8 cellular contexts compared by ENCODE assay signal in the genomic region with DNA sequence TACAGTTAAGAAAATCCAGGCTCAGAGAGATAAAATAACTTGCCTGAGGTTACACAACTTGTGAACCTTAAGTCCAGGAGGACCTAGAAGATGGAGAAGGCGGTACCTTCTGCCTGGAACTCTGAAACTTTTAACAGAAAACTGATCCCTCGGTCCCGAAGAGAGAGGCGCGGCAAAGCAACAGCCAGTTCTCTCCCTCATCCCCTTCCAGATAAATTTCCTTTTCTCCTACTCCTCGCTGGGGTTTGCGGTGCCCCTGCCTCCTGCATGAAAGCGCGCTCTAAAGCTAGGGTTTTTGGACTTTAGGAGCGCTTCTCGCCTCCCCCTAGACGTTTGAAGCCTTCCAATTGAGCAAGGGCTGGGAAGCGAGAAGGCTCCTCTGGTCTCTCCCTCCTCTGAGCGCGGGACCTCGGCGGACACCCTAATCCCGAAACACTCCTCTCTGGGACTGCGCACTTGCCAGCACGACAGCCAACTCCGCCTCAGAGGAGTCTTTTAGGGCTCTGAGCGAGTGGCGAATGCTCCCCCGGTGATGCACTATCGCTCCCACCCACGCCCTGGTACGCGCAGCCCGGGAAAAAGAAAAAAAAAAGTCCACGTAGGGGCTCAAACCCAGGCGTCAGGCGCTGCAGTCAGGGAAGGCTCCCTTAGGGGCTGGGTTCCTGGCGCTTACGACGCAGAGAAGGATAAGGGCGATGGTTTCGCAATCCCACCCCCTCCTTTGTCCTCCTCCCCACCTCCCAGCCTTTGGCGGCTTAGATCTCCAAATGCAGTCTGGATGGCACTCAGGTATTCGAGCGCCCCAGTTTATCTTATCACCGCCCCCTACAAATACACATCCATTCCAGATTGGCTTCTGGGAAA. TPM values are rescaled to one million over a fixed set of nuclear protein-coding genes. Genes with fewer than 3 reads are reported as not detected.
DNase-seq lines count a peak whose midpoint lies in the region; TF ChIP-seq lines count a peak whose summit lies in the region.

No MANE protein-coding gene starts in this region.

- H3K27ac ChIP-seq in uterus = no peak overlapping the region

- intact Hi-C loops in uterus (cut with DNase I; ENCODE audit: low total_unique reads) = no loop called here

- no peak overlapping the region for H3K27ac Mint-ChIP-seq in chondrocyte (ENCODE audit: unreplicated experiment)
- no peak overlapping the region for H3K27ac Mint-ChIP-seq in nephron progenitor cell

- no peaks in the 10 kb centered on the region for H3K36me3 ChIP-seq in uterus

- H3K9me3 Mint-ChIP-seq in chondrocyte (ENCODE audit: low read depth) = no peaks in the 10 kb centered on the region
- no peaks in the 10 kb centered on the region for H3K9me3 Mint-ChIP-seq in nephron progenitor cell

- H3K4me3 Mint-ChIP-seq in chondrocyte (ENCODE audit: unreplicated experiment) (peak overlapping the region; percentile 46), nephron progenitor cell (peak overlapping the region; percentile 63)

- peaks cover 2 to 57% of the 10 kb centered on the region in 2 donors for H3K27me3 ChIP-seq in uterus

- no peak for TF ChIP-seq POLR2A in uterus (IDR thresholded peaks at IDR 0.05)

- no peaks in the 10 kb centered on the region for H3K9me3 ChIP-seq in uterus

- TF ChIP-seq CTCF in chondrocyte (IDR thresholded peaks at IDR 0.05) = no peak
- TF ChIP-seq CTCF in nephron progenitor cell (IDR thresholded peaks at IDR 0.05) = no peak
- no peak for TF ChIP-seq CTCF in uterus (IDR thresholded peaks at IDR 0.05)
- TF ChIP-seq CTCF in GM10248 (IDR thresholded peaks at IDR 0.05; ENCODE audit: control extremely low read depth, extremely low read depth, low read depth, missing control alignments) = no peak

- H3K27me3 Mint-ChIP-seq in chondrocyte (ENCODE audit: low read depth) = peaks cover 77% of the 10 kb centered on the region
- H3K27me3 Mint-ChIP-seq in nephron progenitor cell (ENCODE audit: low read depth, poor library complexity) = peaks cover 99% of the 10 kb centered on the region

- H3K4me1 Mint-ChIP-seq in chondrocyte (ENCODE audit: low read depth) (peaks cover 33% of the 10 kb centered on the region), nephron progenitor cell (peaks cover 34% of the 10 kb centered on the region)

- DNase-seq in D341Med (ENCODE audit: low spot score) = peak; percentile 49
- DNase-seq in NCI-H69 (lab: John Stamatoyannopoulos, UW) = peak; percentile 4
- no peak for DNase-seq in chondrocyte (ENCODE audit: low spot score)
- DNase-seq in nephron progenitor cell = no peak
- no peak for DNase-seq in NOMO-1 treated with dmso at 0.1 percent for 144 hours (lab: John Stamatoyannopoulos, UW; ENCODE audit: unreplicated experiment)
- DNase-seq in uterus = no peak
- DNase-seq in GM10248 (ENCODE audit: extremely low spot score) = no peak
- no peak for DNase-seq in NCI-H1694 treated with DMSO at 0.1 percent for 48 hours (lab: John Stamatoyannopoulos, UW)

- POLR2A ChIA-PET in GM10248 (lab: Yijun Ruan, JAX) = no interaction called here

- CTCF ChIA-PET in GM10248 (lab: Yijun Ruan, JAX) = interaction anchor here (0.8 kb wide), 1 partner anchor 18 kb away, joined by 3 read pairs; no protein-coding TSS in a partner anchor

- H3K4me3 ChIP-seq in uterus = no peak overlapping the region

- H3K4me1 ChIP-seq in uterus = peaks cover 0 to 7% of the 10 kb centered on the region in 2 donors

- no peaks in the 10 kb centered on the region for H3K36me3 Mint-ChIP-seq in chondrocyte (ENCODE audit: low read depth)
- H3K36me3 Mint-ChIP-seq in nephron progenitor cell (ENCODE audit: low read depth) = no peaks in the 10 kb centered on the region

RNA-seq across cellular contexts. Expression of a gene that starts 7.9 kb away (rescaled TPM):
- total RNA-seq in chondrocyte (not detected in 3 replicates), uterus (under 1 TPM in 2 of 4 donors, not detected in 2; 0.62 to 0.82 TPM)

Comparison
In these comparisons a context has a peak if more than half of its experiments do, and no peak if none do; other contexts are left out.
1. DNase-seq: peak in D341Med (single experiment) and NCI-H69 (single experiment); none in chondrocyte (single experiment), nephron progenitor cell (single experiment), NOMO-1 treated with dmso at 0.1 percent for 144 hours (single experiment), uterus (0 of 2), GM10248 (single experiment) and NCI-H1694 treated with DMSO at 0.1 percent for 48 hours (single experiment).